1 cellular context compared by ENCODE assay signal in genomic region chr7:100093054-100093453, GRCh38.
TF ChIP-seq lines count a peak whose summit lies in the region.

No MANE protein-coding gene starts in this region.

TF ChIP-seq in H1, 55 proteins besides CTCF, POLR2A, EP300 and RAD21:
- TF ChIP-seq ATF2 (IDR thresholded peaks at IDR 0.05; ENCODE audit: low read length) (no peak), SP1 (IDR thresholded peaks at IDR 0.05; ENCODE audit: low read depth, low read length) (0 out of 2 replicates have a peak, but pooled peaks have one; percentile 10), KDM5A (IDR thresholded peaks at IDR 0.05; ENCODE audit: low read length) (no peak), CHD7 (IDR thresholded peaks at IDR 0.05; ENCODE audit: insufficient replicate concordance, low read length) (no peak), POLR2AphosphoS5 (IDR thresholded peaks at IDR 0.05; ENCODE audit: low read depth, low read length) (peak; percentile 84), SIRT6 (IDR thresholded peaks at IDR 0.05; ENCODE audit: low read length) (no peak)
